In genomic region chr19:40091205-40092129, GRCh38 we compare ENCODE assay signal across 8 cellular contexts. TPM values are rescaled to one million over a fixed set of nuclear protein-coding genes. Genes with fewer than 3 reads are reported as not detected.
DNase-seq lines count a peak whose midpoint lies in the region; ATAC-seq, FAIRE-seq and TF ChIP-seq lines count a peak whose summit lies in the region.

No MANE protein-coding gene starts in this region.

- TF ChIP-seq CTCF in MM.1S (IDR thresholded peaks at IDR 0.05; ENCODE audit: low read length) (no peak), nephron (IDR thresholded peaks at IDR 0.05; ENCODE audit: unreplicated experiment in 3 of 3) (no peak)

- H4K20me1 ChIP-seq in MM.1S (ENCODE audit: insufficient read depth, low read length), result no peaks in the 10 kb centered on the region

- H3K79me2 ChIP-seq in MM.1S (ENCODE audit: low read length), result peaks cover 49% of the 10 kb centered on the region

- H3K9me3 ChIP-seq in CD4-positive, CD25-positive, alpha-beta regulatory T cell (ENCODE audit: control insufficient read depth in 2 of 2, low read length in 2 of 2), result peaks cover 6 to 7% of the 10 kb centered on the region in 2 experiments
- H3K9me3 ChIP-seq in MM.1S (replicated peaks; ENCODE audit: insufficient read depth, low read length), result no peaks in the 10 kb centered on the region
- H3K9me3 ChIP-seq in effector memory CD4-positive, alpha-beta T cell (ENCODE audit: control insufficient read depth, low read length), result no peaks in the 10 kb centered on the region

- H2AFZ ChIP-seq in MM.1S (ENCODE audit: low read length), result peak overlapping the region; percentile 88

- peaks cover 24% of the 10 kb centered on the region for H3K27me3 Mint-ChIP-seq in CD4-positive, CD25-positive, alpha-beta regulatory T cell
- H3K27me3 Mint-ChIP-seq in nephron (ENCODE audit: low read depth), result peaks cover 7% of the 10 kb centered on the region

- H3K27ac Mint-ChIP-seq in CD4-positive, CD25-positive, alpha-beta regulatory T cell, result peak overlapping the region; percentile 98 to 100 (median 99)
- peak overlapping the region; percentile 94 to 99 (median 98) for H3K27ac Mint-ChIP-seq in nephron

- H3K4me3 ChIP-seq in CD4-positive, CD25-positive, alpha-beta regulatory T cell (ENCODE audit: low read depth, low read length), result peak overlapping the region; percentile 95
- H3K4me3 ChIP-seq in MM.1S (ENCODE audit: low read length), result peak overlapping the region; percentile 88
- peak overlapping the region; percentile 86 for H3K4me3 ChIP-seq in effector memory CD4-positive, alpha-beta T cell (ENCODE audit: insufficient read depth, low read depth, low read length, poor library complexity, severe bottlenecking)

- no peaks in the 10 kb centered on the region for H3K36me3 ChIP-seq in CD4-positive, CD25-positive, alpha-beta regulatory T cell (ENCODE audit: control insufficient read depth, insufficient read depth, low read length)
- no peaks in the 10 kb centered on the region for H3K36me3 ChIP-seq in MM.1S (replicated peaks; ENCODE audit: insufficient read depth, low read length)
- H3K36me3 ChIP-seq in effector memory CD4-positive, alpha-beta T cell (ENCODE audit: control insufficient read depth, insufficient read depth, low read length), result no peaks in the 10 kb centered on the region

- H3K27ac ChIP-seq in CD4-positive, CD25-positive, alpha-beta regulatory T cell (ENCODE audit: insufficient read depth, low read length, poor library complexity, severe bottlenecking), result peak overlapping the region; percentile 95
- peak overlapping the region; percentile 63; the same call in 1 of the 2 replicates for H3K27ac ChIP-seq in MM.1S (ENCODE audit: low read length)
- peak overlapping the region; percentile 91 for H3K27ac ChIP-seq in effector memory CD4-positive, alpha-beta T cell (ENCODE audit: insufficient read depth, low read length, poor library complexity, severe bottlenecking)

- H3K27me3 ChIP-seq in CD4-positive, CD25-positive, alpha-beta regulatory T cell (ENCODE audit: control insufficient read depth, insufficient read depth, low read length), result peaks cover 12% of the 10 kb centered on the region
- H3K27me3 ChIP-seq in MM.1S (replicated peaks; ENCODE audit: insufficient read depth, low read length), result no peaks in the 10 kb centered on the region
- H3K27me3 ChIP-seq in effector memory CD4-positive, alpha-beta T cell (replicated peaks; ENCODE audit: control insufficient read depth, insufficient read depth, low read length, poor library complexity, severe bottlenecking), result peaks cover 7% of the 10 kb centered on the region

- peak overlapping the region; percentile 81 for H3K4me2 ChIP-seq in MM.1S (ENCODE audit: low read depth, low read length)

- peaks cover 29 to 50% (median 40%) of the 10 kb centered on the region in 4 donors for H3K4me1 Mint-ChIP-seq in CD4-positive, CD25-positive, alpha-beta regulatory T cell
- H3K4me1 Mint-ChIP-seq in nephron, result peaks cover 33% of the 10 kb centered on the region

- H3K9me2 ChIP-seq in MM.1S (replicated peaks; ENCODE audit: insufficient read depth, low read length), result no peaks in the 10 kb centered on the region

- no peak for FAIRE-seq in RCC 7860 (lab: Jason Lieb, UNC)

- no peak for ATAC-seq in CD4-positive, CD25-positive, alpha-beta regulatory T cell (ENCODE audit: low read depth in 2 of 2)
- no peak for ATAC-seq in HG02759 (IDR thresholded peaks at IDR 0.05; ENCODE audit: unreplicated experiment)
- ATAC-seq in HG02623 (IDR thresholded peaks at IDR 0.05; ENCODE audit: unreplicated experiment), result no peak

- DNase-seq in CD4-positive, CD25-positive, alpha-beta regulatory T cell, result no peak
- no peak for DNase-seq in MM.1S
- no peak for DNase-seq in effector memory CD4-positive, alpha-beta T cell
- DNase-seq in HuH-7 (ENCODE audit: low spot score), result no peak
- no peak for DNase-seq in RCC 7860 (ENCODE audit: low spot score)

- H3K9me3 Mint-ChIP-seq in CD4-positive, CD25-positive, alpha-beta regulatory T cell, result peaks cover 0 to 5% (median 2%) of the 10 kb centered on the region in 7 donors
- peaks cover 29% of the 10 kb centered on the region for H3K9me3 Mint-ChIP-seq in nephron

- peaks cover 25% of the 10 kb centered on the region for H3F3A ChIP-seq in MM.1S (ENCODE audit: insufficient read depth, low read length)

- peak overlapping the region; percentile 93 to 100 (median 99) for H3K4me3 Mint-ChIP-seq in CD4-positive, CD25-positive, alpha-beta regulatory T cell
- peak overlapping the region; percentile 99 to 100 (median 100) for H3K4me3 Mint-ChIP-seq in nephron

- H3K9ac ChIP-seq in MM.1S (ENCODE audit: low read length), result peak overlapping the region; percentile 80

- H3K36me3 Mint-ChIP-seq in CD4-positive, CD25-positive, alpha-beta regulatory T cell, result peaks cover 11% of the 10 kb centered on the region
- peaks cover 31% of the 10 kb centered on the region for H3K36me3 Mint-ChIP-seq in nephron (ENCODE audit: low read depth)

- H3K4me1 ChIP-seq in CD4-positive, CD25-positive, alpha-beta regulatory T cell (ENCODE audit: control insufficient read depth, insufficient read depth, low read length, poor library complexity, severe bottlenecking), result peaks cover 17% of the 10 kb centered on the region
- H3K4me1 ChIP-seq in MM.1S (ENCODE audit: low read length), result peaks cover 32% of the 10 kb centered on the region
- peaks cover 4% of the 10 kb centered on the region for H3K4me1 ChIP-seq in effector memory CD4-positive, alpha-beta T cell (ENCODE audit: control insufficient read depth, insufficient read depth, low read length, poor library complexity, severe bottlenecking)

RNA-seq across cellular contexts. Expression of gene ZNF780A, which starts 0.7 kb away (rescaled TPM):
- 10.4 TPM for total RNA-seq in CD4-positive, CD25-positive, alpha-beta regulatory T cell
- 10 to 100 TPM; 10.9 to 19.1 (median 13.4) TPM for polyA plus RNA-seq in CD4-positive, CD25-positive, alpha-beta regulatory T cell

RNA-seq across cellular contexts. Expression of gene ZNF780B, which starts 35.4 kb away (rescaled TPM):
- total RNA-seq in CD4-positive, CD25-positive, alpha-beta regulatory T cell, result 10.7 TPM
- polyA plus RNA-seq in CD4-positive, CD25-positive, alpha-beta regulatory T cell, result 10 to 100 TPM in 1 of 4 donors, 1 to 10 TPM in 3; 6.4 to 15.5 (median 7.1) TPM
